In genomic region chr18:61582205-61582710, GRCh38 we compare ENCODE assay signal across 9 cellular contexts.
DNase-seq lines count a peak whose midpoint lies in the region; ATAC-seq and TF ChIP-seq lines count a peak whose summit lies in the region.
"Had no signal": no experiment of that assay in that cellular context is flagged by ENCODE, and none has a peak within 500 bp of the region (broad histone marks: within the 10 kb centered on the region; RNA-seq: fewer than 3 reads in every experiment).

No MANE protein-coding gene starts in this region.

- no peaks in the 10 kb centered on the region for H3K36me3 Mint-ChIP-seq in H9 (ENCODE audit: insufficient read depth in 1 of 3, low read depth in 3 of 3)
- H3K36me3 Mint-ChIP-seq: activated naive CD4-positive, alpha-beta T cell treated with anti-CD3 and anti-CD28 coated beads, Interleukin-2, amount 50 U/mL, for 24 hours had no signal

- no peaks in the 10 kb centered on the region for H4K20me1 ChIP-seq in H9 (ENCODE audit: control insufficient read depth, insufficient read depth, insufficient read length)

- no peaks in the 10 kb centered on the region for H3K9me3 ChIP-seq in H9 (ENCODE audit: control insufficient read depth, low read depth, low read length)
- no peaks in the 10 kb centered on the region for H3K9me3 ChIP-seq in ascending aorta
- no peaks in the 10 kb centered on the region for H3K9me3 ChIP-seq in iPS-15b (ENCODE audit: control insufficient read depth, insufficient read depth, low read length)

- H3K27ac ChIP-seq in H9 (ENCODE audit: insufficient read length, low read depth, low read length) (no peak overlapping the region), ascending aorta (peak overlapping the region in 1 of 2 donors; percentile 50), skin epidermis (peak overlapping the region in 8 of 21 experiments; percentile 0 to 60 (median 42))

- H3K9ac ChIP-seq in H9 (ENCODE audit: extremely low read depth, insufficient read length, low read length), result no peak overlapping the region
- no peak overlapping the region for H3K9ac ChIP-seq in iPS-15b (ENCODE audit: low read depth, low read length)

- peak overlapping the region; percentile 71 to 80 for H3K4me3 Mint-ChIP-seq in H9
- H3K4me3 Mint-ChIP-seq: activated naive CD4-positive, alpha-beta T cell treated with anti-CD3 and anti-CD28 coated beads, Interleukin-2, amount 50 U/mL, for 24 hours had no signal

- H3K4me1 Mint-ChIP-seq in H9, result peaks cover 11% of the 10 kb centered on the region in 2 experiments

- no peaks in the 10 kb centered on the region for H3K36me3 ChIP-seq in ascending aorta
- H3K36me3 ChIP-seq in iPS-15b (ENCODE audit: control insufficient read depth, insufficient read depth, low read length), result no peaks in the 10 kb centered on the region

- no peak overlapping the region for H2BK5ac ChIP-seq in H9 (ENCODE audit: insufficient read length, low read length)

- peak overlapping the region; percentile 45 to 62 for H3K4me3 ChIP-seq in ascending aorta
- H3K4me3 ChIP-seq in iPS-15b (ENCODE audit: low read depth, low read length), result peak overlapping the region; percentile 52
- H3K4me3 ChIP-seq in skin epidermis, result peak overlapping the region in 6 of 7 experiments; percentile 3 to 33 (median 22)

- H3K27me3 ChIP-seq in H9 (ENCODE audit: insufficient read depth, low read length) (no peaks in the 10 kb centered on the region), ascending aorta (no peaks in the 10 kb centered on the region), iPS-15b (ENCODE audit: control insufficient read depth, insufficient read depth, low read length) (peaks cover 12% of the 10 kb centered on the region)

- H4K8ac ChIP-seq in H9 (replicated peaks; ENCODE audit: insufficient read length, low read depth, low read length), result no peak overlapping the region

- no peak overlapping the region for H4K5ac ChIP-seq in H9 (ENCODE audit: insufficient read length, low read depth, low read length)

- peaks cover 5% of the 10 kb centered on the region for H3K23me2 ChIP-seq in H9 (ENCODE audit: insufficient read length, low read depth, low read length, poor library complexity, severe bottlenecking)

- H3K4ac ChIP-seq in H9 (ENCODE audit: low read depth, low read length), result no peak overlapping the region

- no peak overlapping the region for H2AFZ ChIP-seq in H9 (ENCODE audit: low read length)

- no peaks in the 10 kb centered on the region for H3K79me2 ChIP-seq in H9 (ENCODE audit: insufficient read depth, low read length)

- peaks cover 21% of the 10 kb centered on the region for H3K27me3 Mint-ChIP-seq in H9 (ENCODE audit: low read depth)

- H3K4me1 ChIP-seq in H9 (ENCODE audit: insufficient read depth, low read length), result no peaks in the 10 kb centered on the region
- no peaks in the 10 kb centered on the region for H3K4me1 ChIP-seq in ascending aorta
- H3K4me1 ChIP-seq in iPS-15b (ENCODE audit: control insufficient read depth, insufficient read depth, low read length), result peaks cover 3% of the 10 kb centered on the region

- no peak for ATAC-seq in HG02870 (IDR thresholded peaks at IDR 0.05; ENCODE audit: unreplicated experiment)
- ATAC-seq in HG03469 (IDR thresholded peaks at IDR 0.05; ENCODE audit: unreplicated experiment), result no peak

- no peak overlapping the region for H3K56ac ChIP-seq in H9 (ENCODE audit: insufficient read length, low read depth, low read length)

- H3K9me3 Mint-ChIP-seq in H9, result no peaks in the 10 kb centered on the region
- H3K9me3 Mint-ChIP-seq: activated naive CD4-positive, alpha-beta T cell treated with anti-CD3 and anti-CD28 coated beads, Interleukin-2, amount 50 U/mL, for 24 hours had no signal

- no peak overlapping the region for H2BK120ac ChIP-seq in H9 (ENCODE audit: low read depth, low read length, poor library complexity, severe bottlenecking)

- TF ChIP-seq CTCF in H9 (conservative IDR thresholded peaks at IDR 0.05), result no peak; the same call in 1 of the 3 replicates
- no peak for TF ChIP-seq CTCF in ascending aorta (IDR thresholded peaks at IDR 0.05)

- no peak overlapping the region for H3K18ac ChIP-seq in H9 (ENCODE audit: insufficient read length, low read depth, low read length)

- no CpG with 5 or more reads among the region's 15 CpGs for WGBS in H9 (ENCODE audit: extremely low coverage, insufficient read length, low lambda C conversion rate)

- H3K14ac ChIP-seq in H9 (ENCODE audit: insufficient read depth, low read length), result no peak overlapping the region

- no peaks in the 10 kb centered on the region for H3K79me1 ChIP-seq in H9 (ENCODE audit: insufficient read depth, low read depth, low read length, poor library complexity, severe bottlenecking)

- H2AK5ac ChIP-seq in H9 (ENCODE audit: insufficient read length, low read length), result no peak overlapping the region

- H3T11ph ChIP-seq in H9 (ENCODE audit: low read length), result no peak overlapping the region

- no peak overlapping the region for H2BK20ac ChIP-seq in H9 (ENCODE audit: low read depth, low read length, poor library complexity, severe bottlenecking)

- no peak overlapping the region for H3K27ac Mint-ChIP-seq in H9
- H3K27ac Mint-ChIP-seq: activated naive CD4-positive, alpha-beta T cell treated with anti-CD3 and anti-CD28 coated beads, Interleukin-2, amount 50 U/mL, for 24 hours had no signal

- peak overlapping the region; percentile 52 for H3K4me2 ChIP-seq in H9 (ENCODE audit: insufficient read depth, insufficient read length, low read length)

- no peak overlapping the region for H2BK12ac ChIP-seq in H9 (ENCODE audit: insufficient read length, low read depth, low read length)

- intact Hi-C loops in ascending aorta (cut with DNase I), result loop anchor here (1.0 to 5.0 kb wide), 4 partner anchors 53 to 855 kb away; no protein-coding TSS in a partner anchor

- H2BK15ac ChIP-seq in H9 (ENCODE audit: low read depth, low read length), result no peak overlapping the region

- H4K91ac ChIP-seq in H9 (ENCODE audit: insufficient read length, low read depth, low read length), result no peak overlapping the region

- no peak for DNase-seq in H9
- DNase-seq in ascending aorta (ENCODE audit: low spot score in 2 of 2), result peak in 1 of 2 donors; percentile 64
- no peak for DNase-seq in HuH-7.5 (ENCODE audit: low spot score)
- DNase-seq in NCI-H1092 (lab: John Stamatoyannopoulos, UW), result no peak

- no peak overlapping the region for H3K23ac ChIP-seq in H9 (ENCODE audit: insufficient read length, low read depth, low read length)
